10 cellular contexts compared by ENCODE assay signal in the genomic region with DNA sequence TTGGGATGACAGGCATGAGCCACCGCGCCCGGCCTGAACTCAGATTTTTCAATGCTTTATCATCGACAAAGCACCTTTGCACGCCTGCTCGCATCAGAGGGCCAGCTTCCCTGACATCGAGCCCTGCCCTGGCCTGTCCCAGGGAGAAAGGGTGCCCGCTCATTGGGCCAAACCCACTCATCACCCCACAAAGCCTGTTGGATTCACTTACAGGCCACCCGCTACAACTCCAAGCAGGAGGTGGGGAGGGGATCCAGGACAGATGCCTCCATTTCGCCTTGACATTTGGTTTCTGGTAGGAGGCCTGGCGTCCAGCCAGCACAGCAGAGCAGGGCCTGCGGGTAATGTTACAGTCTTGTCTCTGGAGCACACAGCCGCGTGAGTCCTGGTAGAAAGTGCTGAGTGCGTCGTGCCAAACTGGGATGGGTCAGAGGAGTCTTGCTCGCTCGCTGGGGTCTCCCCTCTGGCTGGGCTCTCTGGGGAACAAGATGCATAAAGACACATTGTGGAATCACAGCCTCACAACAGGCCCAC. TPM values are rescaled to one million over a fixed set of nuclear protein-coding genes. Genes with fewer than 3 reads are reported as not detected.
DNase-seq lines count a peak whose midpoint lies in the region; ATAC-seq and TF ChIP-seq lines count a peak whose summit lies in the region.
"Had no signal": no experiment of that assay in that cellular context is flagged by ENCODE, and none has a peak within 500 bp of the region (broad histone marks: within the 10 kb centered on the region; RNA-seq: fewer than 3 reads in every experiment).

No MANE protein-coding gene starts in this region.

- no CpG with 5 or more reads among the region's 18 CpGs for WGBS in neuronal stem cell (ENCODE audit: extremely low coverage in 2 of 2, insufficient read length in 2 of 2, insufficient replicate concordance in 1 of 2), 2 donors

- intact Hi-C loops in colonic mucosa (cut with DNase I), result no loop called here

- H3K27ac ChIP-seq in neuronal stem cell (replicated peaks; ENCODE audit: low read length) (no peak overlapping the region), colonic mucosa (no peak overlapping the region)

- H3K4ac ChIP-seq in neuronal stem cell (ENCODE audit: low read length), result no peak overlapping the region

- H3K36me3 ChIP-seq in neuronal stem cell (replicated peaks in 1 of 2; ENCODE audit: control insufficient read depth in 2 of 2, insufficient read depth in 2 of 2, low read length in 2 of 2) (peaks cover 0 to 1% of the 10 kb centered on the region in 2 donors), colonic mucosa (no peaks in the 10 kb centered on the region)

- peak overlapping the region; percentile 45 for H4K8ac ChIP-seq in neuronal stem cell (ENCODE audit: low read depth, low read length)

- peak overlapping the region; percentile 14 for H2AK5ac ChIP-seq in neuronal stem cell (ENCODE audit: low read depth, low read length)

- H4K91ac ChIP-seq in neuronal stem cell (ENCODE audit: low read depth, low read length, poor library complexity), result peak overlapping the region; percentile 9

- no peaks in the 10 kb centered on the region for H3K79me1 ChIP-seq in neuronal stem cell (ENCODE audit: low read depth, low read length)

- no peak overlapping the region for H3K14ac ChIP-seq in neuronal stem cell (ENCODE audit: low read length)

- H3K9ac ChIP-seq in neuronal stem cell (ENCODE audit: low read depth, low read length, poor library complexity) (no peak overlapping the region), colonic mucosa (ENCODE audit: low read depth in 2 of 2, low read length in 2 of 2) (no peak overlapping the region)

- H2BK120ac ChIP-seq in neuronal stem cell (ENCODE audit: low read depth, low read length), result peak overlapping the region; percentile 62

- no peak for TF ChIP-seq CTCF in colonic mucosa (IDR thresholded peaks at IDR 0.05)

- no peak overlapping the region for H3K4me2 ChIP-seq in neuronal stem cell (ENCODE audit: insufficient read depth, low read length, poor library complexity, severe bottlenecking)

- H3K4me1 ChIP-seq in neuronal stem cell (ENCODE audit: control insufficient read depth in 2 of 2, insufficient read depth in 1 of 2, low read depth in 1 of 2, low read length in 2 of 2) (peaks cover 23 to 26% of the 10 kb centered on the region in 2 donors), colonic mucosa (no peaks in the 10 kb centered on the region)

- ATAC-seq in HG02884 (IDR thresholded peaks at IDR 0.05; ENCODE audit: unreplicated experiment), result no peak
- no peak for ATAC-seq in HG02970 (IDR thresholded peaks at IDR 0.05; ENCODE audit: low FRiP score, unreplicated experiment)
- ATAC-seq: activated T-helper 17 cell treated with anti-CD3 and anti-CD28 coated beads, Interleukin-2, amount 50 U/mL, for 72 hours had no signal

- peak overlapping the region; percentile 44 for H3K23ac ChIP-seq in neuronal stem cell (ENCODE audit: low read depth, low read length, poor library complexity)

- H3K27me3 ChIP-seq in neuronal stem cell (ENCODE audit: control insufficient read depth in 3 of 3, insufficient read depth in 3 of 3, low read depth in 1 of 3, low read length in 3 of 3) (peaks cover 0 to 31% (median 0%) of the 10 kb centered on the region in 3 experiments), colonic mucosa (no peaks in the 10 kb centered on the region)

- peak overlapping the region; percentile 55 for H2AFZ ChIP-seq in neuronal stem cell (ENCODE audit: low read length)

- peak overlapping the region; percentile 73 for H2BK15ac ChIP-seq in neuronal stem cell (ENCODE audit: low read length)

- DNase-seq in ELF-1 (ENCODE audit: low read depth, low spot score) (peak; percentile 53), NCI-H345 treated with DMSO at 0.1 percent for 48 hours (lab: John Stamatoyannopoulos, UW; ENCODE audit: unreplicated experiment) (peak; percentile 41), epidermal melanocyte (ENCODE audit: insufficient read length, low spot score) (peak; percentile 79), neuronal stem cell (ENCODE audit: low spot score) (no peak), colonic mucosa (no peak), UCSD-AML1 (lab: John Stamatoyannopoulos, UW; ENCODE audit: unreplicated experiment) (no peak)
- DNase-seq: HCEC 1CT had no signal

- no peak overlapping the region for H2BK12ac ChIP-seq in neuronal stem cell (ENCODE audit: low read length)

- H3K18ac ChIP-seq in neuronal stem cell (ENCODE audit: low read length), result peak overlapping the region; percentile 52

- H3K9me3 ChIP-seq in neuronal stem cell (replicated peaks in 1 of 2; ENCODE audit: control insufficient read depth in 2 of 2, insufficient read depth in 1 of 2, low read depth in 1 of 2, low read length in 2 of 2) (no peaks in the 10 kb centered on the region), colonic mucosa (no peaks in the 10 kb centered on the region)

- H3K4me3 ChIP-seq in neuronal stem cell (ENCODE audit: low read length in 2 of 2), result no peak overlapping the region
- no peak overlapping the region for H3K4me3 ChIP-seq in colonic mucosa

- no peak overlapping the region for H2BK5ac ChIP-seq in neuronal stem cell (ENCODE audit: low read length)

RNA-seq across cellular contexts. Expression of gene SMTNL2, which starts 19.8 kb away (rescaled TPM):
- 8.7 TPM for polyA plus RNA-seq in neuronal stem cell (2013, experiment 1 of 2)
- polyA plus RNA-seq in neuronal stem cell (2013, experiment 2 of 2), result 9.0 TPM
- total RNA-seq in colonic mucosa, result under 1 TPM in 1 of 2 donors, not detected in 1; 0.27 TPM
- total RNA-seq: activated T-helper 17 cell treated with anti-CD3 and anti-CD28 coated beads, Interleukin-2, amount 50 U/mL, for 72 hours had no signal

RNA-seq across cellular contexts. Expression of gene ALOX15, which starts 37.3 kb away (rescaled TPM):
- 0.21 TPM for polyA plus RNA-seq in neuronal stem cell (2013, experiment 1 of 2)
- polyA plus RNA-seq in neuronal stem cell (2013, experiment 2 of 2), result 0.15 TPM
- under 1 TPM in 1 of 2 donors, not detected in 1; 0.13 TPM for total RNA-seq in colonic mucosa

RNA-seq across cellular contexts. Expression of gene GGT6, which starts 43.8 kb away (rescaled TPM):
- not detected for polyA plus RNA-seq in neuronal stem cell (2013, experiment 1 of 2)
- not detected for polyA plus RNA-seq in neuronal stem cell (2013, experiment 2 of 2)
- total RNA-seq in colonic mucosa, result 100 to 1,000 TPM; 158 to 163 TPM
- total RNA-seq: activated T-helper 17 cell treated with anti-CD3 and anti-CD28 coated beads, Interleukin-2, amount 50 U/mL, for 72 hours had no signal

RNA-seq across cellular contexts. Expression of gene MYBBP1A, which starts 49.0 kb away (rescaled TPM):
- 15.0 TPM for polyA plus RNA-seq in neuronal stem cell (2013, experiment 1 of 2)
- 14.9 TPM for polyA plus RNA-seq in neuronal stem cell (2013, experiment 2 of 2)
- total RNA-seq in colonic mucosa, result 10 to 100 TPM; 21.4 to 58.7 TPM

Comparison
In these comparisons a context has a peak if more than half of its experiments do, and no peak if none do; other contexts are left out.
1. DNase-seq: peak in ELF-1 (single experiment), NCI-H345 treated with DMSO at 0.1 percent for 48 hours (single experiment) and epidermal melanocyte (single experiment); none in neuronal stem cell (single experiment), colonic mucosa (single experiment) and UCSD-AML1 (single experiment).